1 cellular context compared by ENCODE assay signal in the genomic region with DNA sequence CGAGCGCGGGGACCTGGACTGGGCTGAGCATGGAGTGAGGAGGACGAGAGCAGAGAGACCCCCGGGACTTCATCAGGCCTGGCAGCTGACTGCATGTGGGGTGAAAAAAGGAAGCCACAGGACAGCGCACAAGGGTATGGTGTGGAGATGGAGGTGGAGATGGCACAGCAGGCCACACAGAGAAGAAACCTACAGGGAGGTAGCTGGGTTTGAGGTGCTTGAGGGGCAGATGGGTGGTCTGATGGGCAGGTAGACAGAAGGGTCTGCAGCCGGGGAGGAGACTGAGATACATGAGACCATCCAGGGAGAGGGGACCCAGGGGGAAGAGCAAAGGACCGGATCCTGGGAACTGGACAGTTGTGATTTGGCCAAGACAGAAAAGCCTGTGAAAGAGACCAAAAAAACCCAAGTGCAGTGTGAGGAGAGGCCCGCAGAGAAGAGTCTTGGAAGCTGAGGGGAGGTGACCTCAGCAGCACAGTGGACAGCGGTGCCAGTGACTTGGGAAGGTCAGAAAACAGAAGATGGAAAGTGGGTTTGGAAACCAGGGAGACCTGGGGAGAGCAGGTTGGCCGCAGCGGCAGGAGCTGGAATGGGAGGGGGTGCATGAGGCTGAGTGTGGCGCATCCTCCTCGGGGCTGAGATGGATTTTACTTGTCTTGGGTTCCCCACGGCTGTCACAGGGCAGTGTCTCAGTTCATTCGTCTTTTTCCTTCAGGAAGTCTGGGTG.
TF ChIP-seq lines count a peak whose summit lies in the region.

No MANE protein-coding gene starts in this region.

TF ChIP-seq in SK-N-SH treated with all-trans-retinoic acid at 6 μM for 48 hours, 23 proteins besides CTCF, POLR2A, EP300 and RAD21 (continued from another document):
- TF ChIP-seq CSDC2 (CRISPR knock-in tag; IDR thresholded peaks at IDR 0.05), result no peak
- TF ChIP-seq ISL1 (CRISPR knock-in tag; IDR thresholded peaks at IDR 0.05), result no peak
- no peak for TF ChIP-seq ZNF565 (CRISPR knock-in tag; conservative IDR thresholded peaks at IDR 0.05; ENCODE audit: low read depth)
- TF ChIP-seq, protein P1, sequence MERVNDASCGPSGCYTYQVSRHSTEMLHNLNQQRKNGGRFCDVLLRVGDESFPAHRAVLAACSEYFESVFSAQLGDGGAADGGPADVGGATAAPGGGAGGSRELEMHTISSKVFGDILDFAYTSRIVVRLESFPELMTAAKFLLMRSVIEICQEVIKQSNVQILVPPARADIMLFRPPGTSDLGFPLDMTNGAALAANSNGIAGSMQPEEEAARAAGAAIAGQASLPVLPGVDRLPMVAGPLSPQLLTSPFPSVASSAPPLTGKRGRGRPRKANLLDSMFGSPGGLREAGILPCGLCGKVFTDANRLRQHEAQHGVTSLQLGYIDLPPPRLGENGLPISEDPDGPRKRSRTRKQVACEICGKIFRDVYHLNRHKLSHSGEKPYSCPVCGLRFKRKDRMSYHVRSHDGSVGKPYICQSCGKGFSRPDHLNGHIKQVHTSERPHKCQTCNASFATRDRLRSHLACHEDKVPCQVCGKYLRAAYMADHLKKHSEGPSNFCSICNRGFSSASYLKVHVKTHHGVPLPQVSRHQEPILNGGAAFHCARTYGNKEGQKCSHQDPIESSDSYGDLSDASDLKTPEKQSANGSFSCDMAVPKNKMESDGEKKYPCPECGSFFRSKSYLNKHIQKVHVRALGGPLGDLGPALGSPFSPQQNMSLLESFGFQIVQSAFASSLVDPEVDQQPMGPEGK (CRISPR knock-in tag; IDR thresholded peaks at IDR 0.05; ENCODE audit: borderline replicate concordance), result no peak
- TF ChIP-seq, protein P2, sequence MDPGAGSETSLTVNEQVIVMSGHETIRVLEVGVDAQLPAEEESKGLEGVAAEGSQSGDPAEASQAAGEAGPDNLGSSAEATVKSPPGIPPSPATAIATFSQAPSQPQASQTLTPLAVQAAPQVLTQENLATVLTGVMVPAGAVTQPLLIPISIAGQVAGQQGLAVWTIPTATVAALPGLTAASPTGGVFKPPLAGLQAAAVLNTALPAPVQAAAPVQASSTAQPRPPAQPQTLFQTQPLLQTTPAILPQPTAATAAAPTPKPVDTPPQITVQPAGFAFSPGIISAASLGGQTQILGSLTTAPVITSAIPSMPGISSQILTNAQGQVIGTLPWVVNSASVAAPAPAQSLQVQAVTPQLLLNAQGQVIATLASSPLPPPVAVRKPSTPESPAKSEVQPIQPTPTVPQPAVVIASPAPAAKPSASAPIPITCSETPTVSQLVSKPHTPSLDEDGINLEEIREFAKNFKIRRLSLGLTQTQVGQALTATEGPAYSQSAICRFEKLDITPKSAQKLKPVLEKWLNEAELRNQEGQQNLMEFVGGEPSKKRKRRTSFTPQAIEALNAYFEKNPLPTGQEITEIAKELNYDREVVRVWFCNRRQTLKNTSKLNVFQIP (CRISPR knock-in tag; IDR thresholded peaks at IDR 0.05; ENCODE audit: borderline replicate concordance, low read depth), result no peak
- TF ChIP-seq, protein P3, sequence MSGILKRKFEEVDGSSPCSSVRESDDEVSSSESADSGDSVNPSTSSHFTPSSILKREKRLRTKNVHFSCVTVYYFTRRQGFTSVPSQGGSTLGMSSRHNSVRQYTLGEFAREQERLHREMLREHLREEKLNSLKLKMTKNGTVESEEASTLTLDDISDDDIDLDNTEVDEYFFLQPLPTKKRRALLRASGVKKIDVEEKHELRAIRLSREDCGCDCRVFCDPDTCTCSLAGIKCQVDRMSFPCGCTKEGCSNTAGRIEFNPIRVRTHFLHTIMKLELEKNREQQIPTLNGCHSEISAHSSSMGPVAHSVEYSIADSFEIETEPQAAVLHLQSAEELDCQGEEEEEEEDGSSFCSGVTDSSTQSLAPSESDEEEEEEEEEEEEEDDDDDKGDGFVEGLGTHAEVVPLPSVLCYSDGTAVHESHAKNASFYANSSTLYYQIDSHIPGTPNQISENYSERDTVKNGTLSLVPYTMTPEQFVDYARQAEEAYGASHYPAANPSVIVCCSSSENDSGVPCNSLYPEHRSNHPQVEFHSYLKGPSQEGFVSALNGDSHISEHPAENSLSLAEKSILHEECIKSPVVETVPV (CRISPR knock-in tag; IDR thresholded peaks at IDR 0.05), result no peak
